2 cellular contexts compared by ENCODE assay signal in the genomic region with DNA sequence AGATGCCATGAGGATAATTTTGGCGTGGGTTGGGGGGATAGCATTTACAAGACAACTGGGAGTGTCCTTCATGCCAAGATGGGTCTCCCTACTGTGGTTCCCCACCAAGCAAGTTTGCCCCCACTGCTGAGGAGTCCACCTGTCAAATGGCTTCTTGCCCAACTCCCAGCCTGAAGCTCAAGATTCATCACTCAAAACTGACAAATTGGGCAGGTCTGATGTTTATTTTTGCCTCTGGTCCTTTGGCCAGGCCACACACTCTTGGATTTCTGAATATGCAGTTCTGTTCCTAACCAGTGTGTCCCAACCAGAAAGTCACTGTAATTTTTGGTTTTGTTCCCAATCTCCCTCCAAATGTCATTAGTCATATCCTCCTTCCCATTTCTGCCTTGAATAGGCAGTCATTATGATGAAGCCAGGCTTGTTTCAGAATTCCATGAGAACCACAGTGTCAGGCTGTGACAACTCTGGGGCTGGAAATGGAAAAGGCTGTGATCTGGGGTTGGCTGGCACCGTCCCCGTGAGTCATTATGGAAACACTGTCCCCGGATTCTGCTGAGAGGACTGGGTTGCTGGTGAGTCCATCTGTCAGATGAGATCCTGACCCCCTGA.
TF ChIP-seq lines count a peak whose summit lies in the region.

No MANE protein-coding gene starts in this region.

TF ChIP-seq in liver, 16 proteins besides CTCF, POLR2A, EP300 and RAD21:
- TF ChIP-seq JUND (IDR thresholded peaks at IDR 0.05) = peak; percentile 50 to 52
- peak in 1 of 2 donors; percentile 28 for TF ChIP-seq RXRA (IDR thresholded peaks at IDR 0.05)
- TF ChIP-seq NR2F2 (IDR thresholded peaks at IDR 0.05) = peak; percentile 71
- TF ChIP-seq, protein P1, sequence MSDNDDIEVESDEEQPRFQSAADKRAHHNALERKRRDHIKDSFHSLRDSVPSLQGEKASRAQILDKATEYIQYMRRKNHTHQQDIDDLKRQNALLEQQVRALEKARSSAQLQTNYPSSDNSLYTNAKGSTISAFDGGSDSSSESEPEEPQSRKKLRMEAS (IDR thresholded peaks at IDR 0.05) = no peak
- no peak for TF ChIP-seq HNF4G (IDR thresholded peaks at IDR 0.05)
- TF ChIP-seq TAF1 (conservative IDR thresholded peaks at IDR 0.05) = no peak
- no peak for TF ChIP-seq HNF4A (conservative IDR thresholded peaks at IDR 0.05)
- TF ChIP-seq FOXA2 (IDR thresholded peaks at IDR 0.05) = no peak
- TF ChIP-seq, protein P2, sequence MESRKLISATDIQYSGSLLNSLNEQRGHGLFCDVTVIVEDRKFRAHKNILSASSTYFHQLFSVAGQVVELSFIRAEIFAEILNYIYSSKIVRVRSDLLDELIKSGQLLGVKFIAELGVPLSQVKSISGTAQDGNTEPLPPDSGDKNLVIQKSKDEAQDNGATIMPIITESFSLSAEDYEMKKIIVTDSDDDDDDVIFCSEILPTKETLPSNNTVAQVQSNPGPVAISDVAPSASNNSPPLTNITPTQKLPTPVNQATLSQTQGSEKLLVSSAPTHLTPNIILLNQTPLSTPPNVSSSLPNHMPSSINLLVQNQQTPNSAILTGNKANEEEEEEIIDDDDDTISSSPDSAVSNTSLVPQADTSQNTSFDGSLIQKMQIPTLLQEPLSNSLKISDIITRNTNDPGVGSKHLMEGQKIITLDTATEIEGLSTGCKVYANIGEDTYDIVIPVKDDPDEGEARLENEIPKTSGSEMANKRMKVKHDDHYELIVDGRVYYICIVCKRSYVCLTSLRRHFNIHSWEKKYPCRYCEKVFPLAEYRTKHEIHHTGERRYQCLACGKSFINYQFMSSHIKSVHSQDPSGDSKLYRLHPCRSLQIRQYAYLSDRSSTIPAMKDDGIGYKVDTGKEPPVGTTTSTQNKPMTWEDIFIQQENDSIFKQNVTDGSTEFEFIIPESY (IDR thresholded peaks at IDR 0.05) = no peak
- TF ChIP-seq EGR1 (IDR thresholded peaks at IDR 0.05; ENCODE audit: low read depth in 2 of 2) = no peak
- no peak for TF ChIP-seq YY1 (IDR thresholded peaks at IDR 0.05)
- peak; percentile 46 for TF ChIP-seq SP1 (IDR thresholded peaks at IDR 0.05)
- TF ChIP-seq GABPA (IDR thresholded peaks at IDR 0.05 in 1 of 2, conservative IDR thresholded peaks at IDR 0.05 in 1 of 2) = no peak
- TF ChIP-seq, protein P3, sequence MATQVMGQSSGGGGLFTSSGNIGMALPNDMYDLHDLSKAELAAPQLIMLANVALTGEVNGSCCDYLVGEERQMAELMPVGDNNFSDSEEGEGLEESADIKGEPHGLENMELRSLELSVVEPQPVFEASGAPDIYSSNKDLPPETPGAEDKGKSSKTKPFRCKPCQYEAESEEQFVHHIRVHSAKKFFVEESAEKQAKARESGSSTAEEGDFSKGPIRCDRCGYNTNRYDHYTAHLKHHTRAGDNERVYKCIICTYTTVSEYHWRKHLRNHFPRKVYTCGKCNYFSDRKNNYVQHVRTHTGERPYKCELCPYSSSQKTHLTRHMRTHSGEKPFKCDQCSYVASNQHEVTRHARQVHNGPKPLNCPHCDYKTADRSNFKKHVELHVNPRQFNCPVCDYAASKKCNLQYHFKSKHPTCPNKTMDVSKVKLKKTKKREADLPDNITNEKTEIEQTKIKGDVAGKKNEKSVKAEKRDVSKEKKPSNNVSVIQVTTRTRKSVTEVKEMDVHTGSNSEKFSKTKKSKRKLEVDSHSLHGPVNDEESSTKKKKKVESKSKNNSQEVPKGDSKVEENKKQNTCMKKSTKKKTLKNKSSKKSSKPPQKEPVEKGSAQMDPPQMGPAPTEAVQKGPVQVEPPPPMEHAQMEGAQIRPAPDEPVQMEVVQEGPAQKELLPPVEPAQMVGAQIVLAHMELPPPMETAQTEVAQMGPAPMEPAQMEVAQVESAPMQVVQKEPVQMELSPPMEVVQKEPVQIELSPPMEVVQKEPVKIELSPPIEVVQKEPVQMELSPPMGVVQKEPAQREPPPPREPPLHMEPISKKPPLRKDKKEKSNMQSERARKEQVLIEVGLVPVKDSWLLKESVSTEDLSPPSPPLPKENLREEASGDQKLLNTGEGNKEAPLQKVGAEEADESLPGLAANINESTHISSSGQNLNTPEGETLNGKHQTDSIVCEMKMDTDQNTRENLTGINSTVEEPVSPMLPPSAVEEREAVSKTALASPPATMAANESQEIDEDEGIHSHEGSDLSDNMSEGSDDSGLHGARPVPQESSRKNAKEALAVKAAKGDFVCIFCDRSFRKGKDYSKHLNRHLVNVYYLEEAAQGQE (IDR thresholded peaks at IDR 0.05) = no peak
- TF ChIP-seq, protein P4, sequence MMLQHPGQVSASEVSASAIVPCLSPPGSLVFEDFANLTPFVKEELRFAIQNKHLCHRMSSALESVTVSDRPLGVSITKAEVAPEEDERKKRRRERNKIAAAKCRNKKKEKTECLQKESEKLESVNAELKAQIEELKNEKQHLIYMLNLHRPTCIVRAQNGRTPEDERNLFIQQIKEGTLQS (IDR thresholded peaks at IDR 0.05) = no peak
- TF ChIP-seq FOXA1 (IDR thresholded peaks at IDR 0.05) = no peak

TF ChIP-seq in HepG2, 621 proteins besides CTCF, POLR2A, EP300 and RAD21:
- TF ChIP-seq, protein P5, sequence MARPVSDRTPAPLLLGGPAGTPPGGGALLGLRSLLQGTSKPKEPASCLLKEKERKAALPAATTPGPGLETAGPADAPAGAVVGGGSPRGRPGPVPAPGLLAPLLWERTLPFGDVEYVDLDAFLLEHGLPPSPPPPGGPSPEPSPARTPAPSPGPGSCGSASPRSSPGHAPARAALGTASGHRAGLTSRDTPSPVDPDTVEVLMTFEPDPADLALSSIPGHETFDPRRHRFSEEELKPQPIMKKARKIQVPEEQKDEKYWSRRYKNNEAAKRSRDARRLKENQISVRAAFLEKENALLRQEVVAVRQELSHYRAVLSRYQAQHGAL (CRISPR knock-in tag; IDR thresholded peaks at IDR 0.05; ENCODE audit: not compliant biosample characterization) = no peak
- TF ChIP-seq FOSL2 (CRISPR knock-in tag; IDR thresholded peaks at IDR 0.05) (no peak), ZNF83 (CRISPR knock-in tag; IDR thresholded peaks at IDR 0.05; ENCODE audit: borderline replicate concordance) (no peak), CBX1 (IDR thresholded peaks at IDR 0.05; ENCODE audit: low read depth) (no peak), ZNF205 (CRISPR knock-in tag; IDR thresholded peaks at IDR 0.05) (no peak), NFIC (IDR thresholded peaks at IDR 0.05; ENCODE audit: low read length) (no peak)
